In genomic region chr11:9825895-9826294, GRCh38 we compare ENCODE assay signal across 24 cellular contexts.
DNase-seq lines count a peak whose midpoint lies in the region; TF ChIP-seq lines count a peak whose summit lies in the region.
"Had no signal": no experiment of that assay in that cellular context is flagged by ENCODE, and none has a peak within 500 bp of the region (broad histone marks: within the 10 kb centered on the region; RNA-seq: fewer than 3 reads in every experiment).

No MANE protein-coding gene starts in this region.

- dilution Hi-C loops in mammary epithelial cell (cut with HindIII; ENCODE audit: low sequenced_read_pairs) = no loop called here

- H4K20me1 ChIP-seq in mammary epithelial cell (ENCODE audit: insufficient read depth, low read length) (no peaks in the 10 kb centered on the region), GM23248 (ENCODE audit: insufficient read depth) (no peaks in the 10 kb centered on the region), Karpas-422 (ENCODE audit: insufficient read depth, low read depth, low read length) (no peaks in the 10 kb centered on the region)
- H4K20me1 ChIP-seq: BLaER1 treated with 17β-estradiol and CSF1 and Interleukin-3, amounts not matched to agents 10 nM and 100 nM had no signal

- no peaks in the 10 kb centered on the region for H3K79me2 ChIP-seq in mammary epithelial cell (ENCODE audit: insufficient read depth, low read length)
- H3K79me2 ChIP-seq in GM23248 (ENCODE audit: insufficient read depth) = no peaks in the 10 kb centered on the region
- H3K79me2 ChIP-seq in trophoblast cell (ENCODE audit: control insufficient read depth, insufficient read depth, low read length, poor library complexity) = no peaks in the 10 kb centered on the region
- no peaks in the 10 kb centered on the region for H3K79me2 ChIP-seq in Karpas-422 (ENCODE audit: low read length)

- peaks cover 41% of the 10 kb centered on the region for H3F3A ChIP-seq in GM23248 (ENCODE audit: insufficient read depth)

- H4K12ac ChIP-seq in trophoblast cell (ENCODE audit: low read depth, low read length) = no peak overlapping the region

- H3K4me3 ChIP-seq in mammary epithelial cell (replicated peaks in 1 of 3; ENCODE audit: insufficient read depth in 1 of 3, low read depth in 2 of 3, low read length in 3 of 3) (no peak overlapping the region), GM23248 (no peak overlapping the region), trophoblast cell (ENCODE audit: low read depth, low read length) (no peak overlapping the region), Karpas-422 (ENCODE audit: low read length) (no peak overlapping the region)
- H3K4me3 ChIP-seq: BLaER1 treated with 17β-estradiol and CSF1 and Interleukin-3, amounts not matched to agents 10 nM and 100 nM; Peyer's patch; SK-N-MC had no signal

- no peak overlapping the region for H2AK5ac ChIP-seq in trophoblast cell (ENCODE audit: low read length)

- intact Hi-C loops in MCF 10A (cut with micrococcal nuclease) = no loop called here
- intact Hi-C loops in mammary epithelial cell (cut with micrococcal nuclease) = no loop called here

- BruUV-seq in MCF 10A (replicated peaks; lab: Mats Ljungman, UMichigan) (no TSS peak), mammary epithelial cell (replicated peaks; lab: Mats Ljungman, UMichigan) (no TSS peak)

- H4K91ac ChIP-seq in trophoblast cell (ENCODE audit: low read depth, low read length) = no peak overlapping the region

- no peak overlapping the region for H4K8ac ChIP-seq in trophoblast cell (ENCODE audit: low read depth, low read length)

- peaks cover 2% of the 10 kb centered on the region for H3K79me1 ChIP-seq in trophoblast cell (ENCODE audit: low read length)

- H3K9me3 Mint-ChIP-seq in MCF 10A (ENCODE audit: unreplicated experiment) = no peaks in the 10 kb centered on the region
- H3K9me3 Mint-ChIP-seq: CD4-positive, alpha-beta T cell had no signal

- POLR2A ChIA-PET in MCF 10A (lab: Yijun Ruan, JAX) = interaction anchor here (0.6 to 2.2 kb wide), 4 partner anchors 9 to 289 kb away, joined by 3 to 7 read pairs (median 4); no protein-coding TSS in a partner anchor

- TF ChIP-seq CTCF in MCF 10A (IDR thresholded peaks at IDR 0.05; ENCODE audit: unreplicated experiment) (no peak), mammary epithelial cell (conservative IDR thresholded peaks at IDR 0.05 in 1 of 2, IDR thresholded peaks at IDR 0.05 in 1 of 2; ENCODE audit: extremely low read depth in 1 of 2, insufficient read depth in 1 of 2, low read depth in 1 of 2, low read length in 2 of 2) (no peak)

- no peak overlapping the region for H3K23ac ChIP-seq in trophoblast cell (ENCODE audit: low read length)

- H3K4me1 ChIP-seq in mammary epithelial cell (ENCODE audit: insufficient read depth, low read length) (no peaks in the 10 kb centered on the region), GM23248 (ENCODE audit: insufficient read depth) (peaks cover 46% of the 10 kb centered on the region), trophoblast cell (ENCODE audit: control insufficient read depth in 1 of 2, insufficient read depth in 2 of 2, low read length in 2 of 2) (peaks cover 3% of the 10 kb centered on the region in 2 experiments), Karpas-422 (ENCODE audit: low read length) (no peaks in the 10 kb centered on the region)
- H3K4me1 ChIP-seq: BLaER1 treated with 17β-estradiol and CSF1 and Interleukin-3, amounts not matched to agents 10 nM and 100 nM; Peyer's patch had no signal

- peaks cover 21% of the 10 kb centered on the region for H3K36me3 Mint-ChIP-seq in MCF 10A (ENCODE audit: insufficient read depth, unreplicated experiment)

- H2BK12ac ChIP-seq in trophoblast cell (ENCODE audit: low read length) = no peak overlapping the region

- H3K4me1 Mint-ChIP-seq in MCF 10A (ENCODE audit: insufficient read depth, unreplicated experiment) = peaks cover 7% of the 10 kb centered on the region

- H2BK120ac ChIP-seq in trophoblast cell (ENCODE audit: insufficient read depth, low read length, poor library complexity) = peak overlapping the region; percentile 49

- no peak overlapping the region for H2BK5ac ChIP-seq in trophoblast cell (ENCODE audit: low read depth, low read length, poor library complexity)

- H3K4me2 ChIP-seq in mammary epithelial cell (ENCODE audit: insufficient read depth, low read depth, low read length) (no peak overlapping the region), GM23248 (ENCODE audit: unreplicated experiment) (no peak overlapping the region), trophoblast cell (ENCODE audit: low read length) (no peak overlapping the region), Karpas-422 (ENCODE audit: low read depth, low read length, poor library complexity, severe bottlenecking) (no peak overlapping the region)
- H3K4me2 ChIP-seq: BLaER1 treated with 17β-estradiol and CSF1 and Interleukin-3, amounts not matched to agents 10 nM and 100 nM had no signal

- H2AFZ ChIP-seq in mammary epithelial cell (ENCODE audit: low read depth, low read length) (no peak overlapping the region), GM23248 (0 out of 2 replicates have a peak overlapping the region, but pooled peaks have one; percentile 4), trophoblast cell (ENCODE audit: insufficient read depth, low read length, poor library complexity) (no peak overlapping the region), Karpas-422 (ENCODE audit: low read length) (no peak overlapping the region)

- peak overlapping the region; percentile 69 for H3K27ac Mint-ChIP-seq in MCF 10A (ENCODE audit: low read depth, unreplicated experiment)
- H3K27ac Mint-ChIP-seq: CD4-positive, alpha-beta T cell had no signal

- H3K9ac ChIP-seq in mammary epithelial cell (ENCODE audit: insufficient read depth, low read length) (no peak overlapping the region), GM23248 (peak overlapping the region; percentile 34), trophoblast cell (ENCODE audit: low read length) (no peak overlapping the region), Karpas-422 (ENCODE audit: low read length) (no peak overlapping the region)
- H3K9ac ChIP-seq: BLaER1 treated with 17β-estradiol and CSF1 and Interleukin-3, amounts not matched to agents 10 nM and 100 nM had no signal

- H3K14ac ChIP-seq in trophoblast cell (ENCODE audit: low read length) = no peak overlapping the region

- CTCF ChIA-PET in MCF 10A (lab: Yijun Ruan, JAX) = interaction anchor here (0.5 to 1.1 kb wide), 2 partner anchors 10 to 159 kb away, joined by 4 read pairs; no protein-coding TSS in a partner anchor
- CTCF ChIA-PET in mammary epithelial cell (lab: Charles Lee; ENCODE audit: low non-redundant PET) = no interaction called here

- DNase-seq in MCF 10A (ENCODE audit: unreplicated experiment) (no peak), mammary epithelial cell (no peak), GM23248 (no peak), epithelial cell of prostate (ENCODE audit: low read depth, low spot score) (no peak), trophoblast cell (no peak), Karpas-422 (no peak), HuH-7 (ENCODE audit: low spot score) (no peak), SHP77 treated with DMSO at 0.1 percent for 48 hours (lab: John Stamatoyannopoulos, UW) (no peak)
- DNase-seq: 8988T; CD4-positive, alpha-beta T cell; DMS 273 treated with DMSO at 0.1 percent for 48 hours; DMS79; GF-D8; KG1; NCI-H1048; NCI-H1417; NCI-H1694 treated with DMSO at 0.1 percent for 48 hours; NCI-H2081; NCI-H2227 treated with DMSO at 0.1 percent for 48 hours; NCI-H69; Peyer's patch; SIG-M5 had no signal

- H3K4ac ChIP-seq in trophoblast cell (ENCODE audit: low read depth, low read length) = no peak overlapping the region

- no peak overlapping the region for H3K4me3 Mint-ChIP-seq in MCF 10A (ENCODE audit: unreplicated experiment)
- H3K4me3 Mint-ChIP-seq: CD4-positive, alpha-beta T cell had no signal

- WGBS in mammary epithelial cell (ENCODE audit: low coverage, missing lambda C conversion rate) = 92% methylated on average over 1 of the region's 1 CpG
- 100% methylated on average over 1 of the region's 1 CpG for WGBS in GM23248 (ENCODE audit: low coverage in 1 of 2, low lambda C conversion rate in 2 of 2, missing lambda C conversion rate in 2 of 2), 2 experiments
- WGBS in trophoblast cell (ENCODE audit: extremely low coverage, insufficient coverage, insufficient read length) = no CpG with 5 or more reads among the region's 1 CpG

- H3K27me3 ChIP-seq in mammary epithelial cell (ENCODE audit: insufficient read depth, low read length) (no peaks in the 10 kb centered on the region), GM23248 (replicated peaks; ENCODE audit: insufficient read depth) (no peaks in the 10 kb centered on the region), trophoblast cell (ENCODE audit: insufficient read depth, low read length) (no peaks in the 10 kb centered on the region), Karpas-422 (ENCODE audit: low read length) (no peaks in the 10 kb centered on the region)
- H3K27me3 ChIP-seq: BLaER1 treated with 17β-estradiol and CSF1 and Interleukin-3, amounts not matched to agents 10 nM and 100 nM; Peyer's patch had no signal

- H3K36me3 ChIP-seq in mammary epithelial cell (ENCODE audit: insufficient read depth, low read length) (no peaks in the 10 kb centered on the region), GM23248 (ENCODE audit: low read depth) (peaks cover 6% of the 10 kb centered on the region; the same call in 1 of the 2 replicates), trophoblast cell (ENCODE audit: control insufficient read depth in 1 of 2, insufficient read depth in 2 of 2, low read length in 2 of 2) (no peaks in the 10 kb centered on the region), Karpas-422 (ENCODE audit: insufficient read depth, low read length) (no peaks in the 10 kb centered on the region)

- H3K27ac ChIP-seq in mammary epithelial cell (ENCODE audit: insufficient read depth, low read depth, low read length) = no peak overlapping the region
- peak overlapping the region; percentile 87 for H3K27ac ChIP-seq in GM23248
- H3K27ac ChIP-seq in epithelial cell of prostate = peak overlapping the region; percentile 79
- H3K27ac ChIP-seq in trophoblast cell (ENCODE audit: low read depth, low read length) = no peak overlapping the region
- no peak overlapping the region for H3K27ac ChIP-seq in Karpas-422 (ENCODE audit: low read length)
- H3K27ac ChIP-seq: BLaER1 treated with 17β-estradiol and CSF1 and Interleukin-3, amounts not matched to agents 10 nM and 100 nM; Peyer's patch; SK-N-MC had no signal

- H3K9me3 ChIP-seq in mammary epithelial cell (replicated peaks; ENCODE audit: insufficient read depth, low read length) (no peaks in the 10 kb centered on the region), GM23248 (ENCODE audit: low read depth) (no peaks in the 10 kb centered on the region), trophoblast cell (ENCODE audit: insufficient read depth, low read depth, low read length) (no peaks in the 10 kb centered on the region), Karpas-422 (ENCODE audit: low read length) (no peaks in the 10 kb centered on the region)
- H3K9me3 ChIP-seq: BLaER1 treated with 17β-estradiol and CSF1 and Interleukin-3, amounts not matched to agents 10 nM and 100 nM; Peyer's patch had no signal

- no peaks in the 10 kb centered on the region for H3K27me3 Mint-ChIP-seq in MCF 10A (ENCODE audit: insufficient read depth, unreplicated experiment)
- H3K27me3 Mint-ChIP-seq: CD4-positive, alpha-beta T cell had no signal

- no peaks in the 10 kb centered on the region for H3K9me2 ChIP-seq in GM23248 (ENCODE audit: insufficient read depth)
- H3K9me2 ChIP-seq in Karpas-422 (replicated peaks; ENCODE audit: insufficient read depth, low read length) = no peaks in the 10 kb centered on the region

- no peak overlapping the region for H3K18ac ChIP-seq in trophoblast cell (ENCODE audit: low read length)

- in situ Hi-C loops in mammary epithelial cell (cut with MboI; ENCODE audit: low sequenced_read_pairs in 2 of 2) = no loop called here
- in situ Hi-C loops in GM23248 (cut with MboI) = no loop called here

Comparison
In these comparisons a context has a peak if more than half of its experiments do, and no peak if none do; other contexts are left out.
1. H3K27ac ChIP-seq: peak in GM23248 (single experiment) and epithelial cell of prostate (single experiment); none in mammary epithelial cell (single experiment), trophoblast cell (single experiment) and Karpas-422 (single experiment).